Comparison of ENCODE assay signal across 8 cellular contexts in genomic region chr19:48635263-48635965, GRCh38. TPM values are rescaled to one million over a fixed set of nuclear protein-coding genes. Genes with fewer than 3 reads are reported as not detected.
DNase-seq lines count a peak whose midpoint lies in the region; ATAC-seq and TF ChIP-seq lines count a peak whose summit lies in the region.

No MANE protein-coding gene starts in this region.

- H3K27ac Mint-ChIP-seq in CD4-positive, alpha-beta memory T cell: peak overlapping the region; percentile 92 to 98 (median 95)
- peak overlapping the region; percentile 96 for H3K27ac Mint-ChIP-seq in activated naive CD4-positive, alpha-beta T cell treated with anti-CD3 and anti-CD28 coated beads, Interleukin-2, amount 10 ng/mL, durations not matched to agents 7 days and 5 days

- TF ChIP-seq POLR2A in Raji (IDR thresholded peaks at IDR 0.05; ENCODE audit: insufficient read depth, low read depth, low read length): peak; percentile 72
- TF ChIP-seq POLR2A in vagina (IDR thresholded peaks at IDR 0.05): peak in 1 of 2 donors; percentile 62

- CTCF ChIA-PET in CD4-positive, alpha-beta memory T cell (lab: Charles Lee; ENCODE audit: partially characterized antibody): interaction anchor here (2.3 to 2.7 kb wide), 3 partner anchors 10 to 40 kb away, joined by 5 to 16 read pairs (median 16); partner anchors contain the start of gene CA11
- CTCF ChIA-PET in activated naive CD4-positive, alpha-beta T cell treated with anti-CD3 and anti-CD28 coated beads, Interleukin-2, amount 10 ng/mL, durations not matched to agents 7 days and 5 days (lab: Charles Lee): no interaction called here

- H3K4me3 ChIP-seq in CD4-positive, alpha-beta memory T cell (ENCODE audit: low read length in 2 of 2): peak overlapping the region; percentile 52 to 88
- peak overlapping the region; percentile 54 to 69 for H3K4me3 ChIP-seq in vagina

- peak overlapping the region; percentile 89 to 100 (median 99) for H3K4me3 Mint-ChIP-seq in CD4-positive, alpha-beta memory T cell
- peak overlapping the region; percentile 88 for H3K4me3 Mint-ChIP-seq in activated naive CD4-positive, alpha-beta T cell treated with anti-CD3 and anti-CD28 coated beads, Interleukin-2, amount 10 ng/mL, durations not matched to agents 7 days and 5 days

- H3K36me3 Mint-ChIP-seq in CD4-positive, alpha-beta memory T cell: peaks cover 11 to 41% of the 10 kb centered on the region in 2 donors
- peaks cover 18% of the 10 kb centered on the region for H3K36me3 Mint-ChIP-seq in activated naive CD4-positive, alpha-beta T cell treated with anti-CD3 and anti-CD28 coated beads, Interleukin-2, amount 10 ng/mL, durations not matched to agents 7 days and 5 days

- H3K27me3 Mint-ChIP-seq in CD4-positive, alpha-beta memory T cell: no peaks in the 10 kb centered on the region
- peaks cover 11% of the 10 kb centered on the region for H3K27me3 Mint-ChIP-seq in activated naive CD4-positive, alpha-beta T cell treated with anti-CD3 and anti-CD28 coated beads, Interleukin-2, amount 10 ng/mL, durations not matched to agents 7 days and 5 days

- peak; percentile 67 to 73 (median 69) for DNase-seq in CD4-positive, alpha-beta memory T cell
- peak; percentile 82 for DNase-seq in activated naive CD4-positive, alpha-beta T cell treated with anti-CD3 and anti-CD28 coated beads, Interleukin-2, amount 10 ng/mL, durations not matched to agents 7 days and 5 days
- peak; percentile 89 for DNase-seq in cardiac septum (ENCODE audit: low spot score)
- peak in 7 of 10 donors; percentile 50 to 93 (median 61) for DNase-seq in posterior cingulate gyrus
- DNase-seq in vagina (ENCODE audit: extremely low spot score in 2 of 2): peak in 1 of 2 donors; percentile 92
- no peak for DNase-seq in SK-N-DZ (ENCODE audit: low spot score)

- peaks cover 28% of the 10 kb centered on the region for H3K36me3 ChIP-seq in CD4-positive, alpha-beta memory T cell (ENCODE audit: insufficient read depth, low read length)
- peaks cover 0 to 5% of the 10 kb centered on the region in 2 donors for H3K36me3 ChIP-seq in vagina

- ATAC-seq in HG02588 (IDR thresholded peaks at IDR 0.05; ENCODE audit: unreplicated experiment): peak; percentile 24

- peaks cover 20 to 62% (median 41%) of the 10 kb centered on the region in 4 donors for H3K4me1 Mint-ChIP-seq in CD4-positive, alpha-beta memory T cell
- H3K4me1 Mint-ChIP-seq in activated naive CD4-positive, alpha-beta T cell treated with anti-CD3 and anti-CD28 coated beads, Interleukin-2, amount 10 ng/mL, durations not matched to agents 7 days and 5 days: peaks cover 64% of the 10 kb centered on the region

- intact Hi-C loops in CD4-positive, alpha-beta memory T cell (cut with micrococcal nuclease): loop anchor here (1.0 to 5.0 kb wide), 2 partner anchors 47 to 357 kb away; partner anchors contain the start of genes GYS1 and RUVBL2
- intact Hi-C loops in cardiac septum (cut with DNase I): no loop called here
- intact Hi-C loops in posterior cingulate gyrus (cut with DNase I): no loop called here
- intact Hi-C loops in vagina (cut with DNase I): loop anchor here (10.0 kb wide), 1 partner anchor 329 kb away; the partner anchor contains the start of gene FTL

- peaks cover 46% of the 10 kb centered on the region for H3K4me1 ChIP-seq in CD4-positive, alpha-beta memory T cell (ENCODE audit: insufficient read depth, low read length)
- H3K4me1 ChIP-seq in vagina: peaks cover 74% of the 10 kb centered on the region

- POLR2A ChIA-PET in CD4-positive, alpha-beta memory T cell (lab: Charles Lee; ENCODE audit: partially characterized antibody): interaction anchor here (1.2 to 6.4 kb wide), 9 partner anchors 7 to 330 kb away, joined by 3 to 76 read pairs (median 37); partner anchors contain the start of genes CA11, FAM83E, FTL and RPL18

- peak overlapping the region; percentile 88 for H3K27ac ChIP-seq in CD4-positive, alpha-beta memory T cell (ENCODE audit: low read depth, low read length)
- peak overlapping the region; percentile 99 for H3K27ac ChIP-seq in vagina

- H3K27me3 ChIP-seq in CD4-positive, alpha-beta memory T cell (ENCODE audit: insufficient read depth, low read length): no peaks in the 10 kb centered on the region
- H3K27me3 ChIP-seq in vagina: no peaks in the 10 kb centered on the region

- no peak for TF ChIP-seq CTCF in vagina (IDR thresholded peaks at IDR 0.05)

- peaks cover 0 to 4% (median 0%) of the 10 kb centered on the region in 8 donors for H3K9me3 Mint-ChIP-seq in CD4-positive, alpha-beta memory T cell
- no peaks in the 10 kb centered on the region for H3K9me3 Mint-ChIP-seq in activated naive CD4-positive, alpha-beta T cell treated with anti-CD3 and anti-CD28 coated beads, Interleukin-2, amount 10 ng/mL, durations not matched to agents 7 days and 5 days

- H3K9me3 ChIP-seq in CD4-positive, alpha-beta memory T cell (ENCODE audit: control insufficient read depth in 1 of 2, low read length in 2 of 2): no peaks in the 10 kb centered on the region
- H3K9me3 ChIP-seq in vagina: no peaks in the 10 kb centered on the region

RNA-seq across cellular contexts. Expression of gene DBP, which starts 1.8 kb away (rescaled TPM):
- 10 to 100 TPM; 62.6 to 69.5 TPM for total RNA-seq in CD4-positive, alpha-beta memory T cell
- 100 to 1,000 TPM in 1 of 2 donors, 10 to 100 TPM in 1; 37.4 to 113 TPM for polyA plus RNA-seq in CD4-positive, alpha-beta memory T cell
- total RNA-seq in cardiac septum: 4.4 TPM
- 4.9 TPM for total RNA-seq in vagina
- 13.1 and 18.3 TPM in 2 replicates for polyA plus RNA-seq in SK-N-DZ (2014; cell fraction: cytosol; rRNA removed)
- polyA plus RNA-seq in SK-N-DZ (2014; cell fraction: nucleus; rRNA removed): 7.2 and 8.8 TPM in 2 replicates

RNA-seq across cellular contexts. Expression of gene CA11, which starts 10.6 kb away (rescaled TPM):
- total RNA-seq in CD4-positive, alpha-beta memory T cell: 10 to 100 TPM; 13.7 to 15.4 TPM
- 1 to 10 TPM; 5.0 to 9.4 TPM for polyA plus RNA-seq in CD4-positive, alpha-beta memory T cell
- total RNA-seq in cardiac septum (6.5 TPM), vagina (7.9 TPM)
- 8.2 and 8.8 TPM in 2 replicates for polyA plus RNA-seq in SK-N-DZ (2014; cell fraction: cytosol; rRNA removed)
- 2.6 and 3.0 TPM in 2 replicates for polyA plus RNA-seq in SK-N-DZ (2014; cell fraction: nucleus; rRNA removed)

RNA-seq across cellular contexts. Expression of gene SPHK2, which starts 16.1 kb away (rescaled TPM):
- 10 to 100 TPM; 25.0 to 29.1 TPM for total RNA-seq in CD4-positive, alpha-beta memory T cell
- polyA plus RNA-seq in CD4-positive, alpha-beta memory T cell: 1 to 10 TPM; 6.0 to 8.4 TPM
- total RNA-seq in cardiac septum (8.5 TPM), vagina (19.9 TPM)
- 10.2 and 16.4 TPM in 2 replicates for polyA plus RNA-seq in SK-N-DZ (2014; cell fraction: cytosol; rRNA removed)
- 15.7 and 17.2 TPM in 2 replicates for polyA plus RNA-seq in SK-N-DZ (2014; cell fraction: nucleus; rRNA removed)

RNA-seq across cellular contexts. Expression of gene RPL18, which starts 16.4 kb away (rescaled TPM):
- 1,000 to 10,000 TPM; 2,357 to 2,448 TPM for total RNA-seq in CD4-positive, alpha-beta memory T cell
- polyA plus RNA-seq in CD4-positive, alpha-beta memory T cell: 1,000 to 10,000 TPM; 2,084 to 2,180 TPM
- total RNA-seq in cardiac septum (437 TPM), vagina (2,346 TPM)
- 2,124 and 2,804 TPM in 2 replicates for polyA plus RNA-seq in SK-N-DZ (2014; cell fraction: cytosol; rRNA removed)
- polyA plus RNA-seq in SK-N-DZ (2014; cell fraction: nucleus; rRNA removed): 1,314 and 1,437 TPM in 2 replicates

RNA-seq across cellular contexts. Expression of gene FAM83E, which starts 20.5 kb away (rescaled TPM):
- total RNA-seq in CD4-positive, alpha-beta memory T cell: 1 to 10 TPM; 4.3 to 5.3 TPM
- not detected for polyA plus RNA-seq in CD4-positive, alpha-beta memory T cell
- not detected for total RNA-seq in cardiac septum
- total RNA-seq in vagina: 3.2 TPM
- 0.27 and 1.0 TPM in 2 replicates for polyA plus RNA-seq in SK-N-DZ (2014; cell fraction: cytosol; rRNA removed)
- polyA plus RNA-seq in SK-N-DZ (2014; cell fraction: nucleus; rRNA removed): 2.0 and 2.1 TPM in 2 replicates

Comparison
In these comparisons a context has a peak if more than half of its experiments do, and no peak if none do; other contexts are left out.
1. RNA of gene DBP, which starts 1.8 kb away (total RNA-seq): 62.6 to 69.5 TPM in CD4-positive, alpha-beta memory T cell; 4.9 TPM in vagina (single experiment) and 4.4 TPM in cardiac septum (single experiment); every median in the first group is over 10 times any median in the second.
2. intact Hi-C loops: an anchor here in CD4-positive, alpha-beta memory T cell (1.0 to 5.0 kb wide) and vagina (10.0 kb wide); none called in cardiac septum and posterior cingulate gyrus.